ENCODE assay signal across 21 cellular contexts in genomic region chr2:49240608-49241007, GRCh38.
DNase-seq lines count a peak whose midpoint lies in the region; ATAC-seq and TF ChIP-seq lines count a peak whose summit lies in the region.
"Had no signal": no experiment of that assay in that cellular context is flagged by ENCODE, and none has a peak within 500 bp of the region (broad histone marks: within the 10 kb centered on the region; RNA-seq: fewer than 3 reads in every experiment).

No MANE protein-coding gene starts in this region.

- H3K9me3 Mint-ChIP-seq in progenitor cell of endocrine pancreas (ENCODE audit: low read depth), result peaks cover 14% of the 10 kb centered on the region

- peaks cover 13% of the 10 kb centered on the region for H3K4me1 Mint-ChIP-seq in progenitor cell of endocrine pancreas (ENCODE audit: low read depth)
- H3K4me1 Mint-ChIP-seq: activated CD4-positive, alpha-beta memory T cell treated with anti-CD3 and anti-CD28 coated beads, Interleukin-2, amount 10 ng/mL, durations not matched to agents 7 days and 5 days; IgD-negative memory B cell; mesothelial cell of epicardium; WTC11 had no signal

- DNase-seq in EL (peak; percentile 32), RKO (ENCODE audit: low spot score) (peak; percentile 15), iPS-NIHi7 (ENCODE audit: extremely low spot score) (peak; percentile 40), progenitor cell of endocrine pancreas (ENCODE audit: low spot score, unreplicated experiment) (no peak)
- no peak for DNase-seq in activated CD8-positive, alpha-beta memory T cell treated with anti-CD3 and anti-CD28 coated beads, Interleukin-2, amount 50 U/mL, for 4 hours
- DNase-seq: activated CD4-positive, alpha-beta memory T cell treated with anti-CD3 and anti-CD28 coated beads, Interleukin-2, amount 10 ng/mL, durations not matched to agents 7 days and 5 days; activated naive CD4-positive, alpha-beta T cell treated with Interleukin-2 at 50 U/mL for 16 hours; activated T-cell treated with anti-CD3 and anti-CD28 coated beads, Interleukin-2, amount 50 U/mL, for 1 hour; aorta; effector memory CD8-positive, alpha-beta T cell; esophagus squamous epithelium; GM23248; head of caudate nucleus; NCI-H187 treated with DMSO at 0.1 percent for 48 hours; NCI-H226 had no signal

- no peaks in the 10 kb centered on the region for H3K27me3 Mint-ChIP-seq in progenitor cell of endocrine pancreas
- H3K27me3 Mint-ChIP-seq: activated CD4-positive, alpha-beta memory T cell treated with anti-CD3 and anti-CD28 coated beads, Interleukin-2, amount 10 ng/mL, durations not matched to agents 7 days and 5 days; effector memory CD8-positive, alpha-beta T cell had no signal

- H3K4me3 Mint-ChIP-seq in progenitor cell of endocrine pancreas (ENCODE audit: low read depth), result no peak overlapping the region
- H3K4me3 Mint-ChIP-seq: activated CD4-positive, alpha-beta memory T cell treated with anti-CD3 and anti-CD28 coated beads, Interleukin-2, amount 10 ng/mL, durations not matched to agents 7 days and 5 days; effector memory CD8-positive, alpha-beta T cell; IgD-negative memory B cell; mesothelial cell of epicardium; T-helper 2 cell treated with Interferon-gamma antibody and Interleukin-4, amounts not matched to agents 5 μg/mL and 100 μg/mL, for 36 hours; WTC11 had no signal

- H3K36me3 Mint-ChIP-seq in progenitor cell of endocrine pancreas (ENCODE audit: insufficient read depth), result no peaks in the 10 kb centered on the region
- H3K36me3 Mint-ChIP-seq: IgD-negative memory B cell, mesothelial cell of epicardium, WTC11 had no signal

- ATAC-seq in HG02970 (IDR thresholded peaks at IDR 0.05; ENCODE audit: low FRiP score, unreplicated experiment) (no peak), HG03097 (IDR thresholded peaks at IDR 0.05; ENCODE audit: low FRiP score, unreplicated experiment) (no peak)
- ATAC-seq: effector memory CD8-positive, alpha-beta T cell; WTC11 had no signal

- peak overlapping the region; percentile 36 for H3K27ac Mint-ChIP-seq in progenitor cell of endocrine pancreas
- H3K27ac Mint-ChIP-seq: activated CD4-positive, alpha-beta memory T cell treated with anti-CD3 and anti-CD28 coated beads, Interleukin-2, amount 10 ng/mL, durations not matched to agents 7 days and 5 days; effector memory CD8-positive, alpha-beta T cell; IgD-negative memory B cell; mesothelial cell of epicardium; T-helper 2 cell treated with Interferon-gamma antibody and Interleukin-4, amounts not matched to agents 5 μg/mL and 100 μg/mL, for 36 hours; WTC11 had no signal

- TF ChIP-seq CTCF in progenitor cell of endocrine pancreas (IDR thresholded peaks at IDR 0.05; ENCODE audit: unreplicated experiment), result no peak

Comparison
In these comparisons a context has a peak if more than half of its experiments do, and no peak if none do; other contexts are left out.
1. DNase-seq: peak in EL (single experiment), RKO (single experiment) and iPS-NIHi7 (single experiment); none in progenitor cell of endocrine pancreas (single experiment) and activated CD8-positive, alpha-beta memory T cell treated with anti-CD3 and anti-CD28 coated beads, Interleukin-2, amount 50 U/mL, for 4 hours (single experiment).